In the genomic region with DNA sequence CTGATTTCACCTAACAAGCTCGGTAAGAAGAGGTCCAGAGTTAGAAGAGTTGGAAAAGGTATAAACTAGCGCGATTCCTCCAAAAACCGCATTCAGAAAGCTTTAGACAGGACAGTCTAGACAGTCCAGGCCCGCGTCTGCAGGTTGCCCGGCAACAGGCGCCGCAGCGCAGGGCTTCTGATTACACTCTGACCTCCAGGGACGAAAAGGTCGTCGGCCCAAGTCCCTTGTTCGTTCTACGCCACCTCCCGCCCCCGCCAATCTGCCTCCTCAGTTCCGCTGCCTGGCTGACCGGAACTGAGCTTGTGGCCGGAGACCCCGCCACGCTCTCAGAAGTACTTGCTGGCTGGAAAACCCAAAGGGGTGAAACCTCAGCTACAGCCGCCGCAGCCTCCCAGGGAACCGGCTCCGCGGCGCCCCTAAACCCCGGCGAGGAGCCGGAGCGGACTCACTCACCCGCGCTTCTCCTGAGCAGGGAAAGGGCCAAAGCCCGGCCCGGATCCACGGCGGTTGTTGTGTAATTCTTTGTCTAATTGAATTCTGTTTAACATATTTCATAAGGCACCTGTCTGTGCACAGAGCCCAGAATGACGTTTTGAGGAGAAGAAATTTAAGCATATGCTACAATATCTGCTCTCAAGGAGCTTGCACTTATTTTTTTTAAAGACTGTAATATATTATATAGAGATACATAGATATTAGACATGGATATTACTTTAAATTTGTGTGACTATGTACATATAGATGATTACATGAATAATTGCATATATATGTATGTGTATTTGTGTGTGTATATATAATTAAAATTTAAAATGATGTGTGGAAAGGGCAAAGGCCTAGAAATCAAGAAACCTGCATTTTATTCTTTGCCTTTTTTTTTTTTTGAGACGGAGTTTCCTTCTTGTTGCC, we compare ENCODE assay signal across 1 cellular context.
TF ChIP-seq lines count a peak whose summit lies in the region.

CAPS2 (minus strand) TSS at position 407 of the 909 bp plus-strand sequence. CDS start 3,826 bp downstream, outside the sequence.

TF ChIP-seq in HepG2, 621 proteins besides CTCF, POLR2A, EP300 and RAD21 (continued from another document and continues in another):
- TF ChIP-seq, protein P1, sequence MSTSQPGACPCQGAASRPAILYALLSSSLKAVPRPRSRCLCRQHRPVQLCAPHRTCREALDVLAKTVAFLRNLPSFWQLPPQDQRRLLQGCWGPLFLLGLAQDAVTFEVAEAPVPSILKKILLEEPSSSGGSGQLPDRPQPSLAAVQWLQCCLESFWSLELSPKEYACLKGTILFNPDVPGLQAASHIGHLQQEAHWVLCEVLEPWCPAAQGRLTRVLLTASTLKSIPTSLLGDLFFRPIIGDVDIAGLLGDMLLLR (CRISPR knock-in tag; IDR thresholded peaks at IDR 0.05), result no peak
- TF ChIP-seq, protein P2, sequence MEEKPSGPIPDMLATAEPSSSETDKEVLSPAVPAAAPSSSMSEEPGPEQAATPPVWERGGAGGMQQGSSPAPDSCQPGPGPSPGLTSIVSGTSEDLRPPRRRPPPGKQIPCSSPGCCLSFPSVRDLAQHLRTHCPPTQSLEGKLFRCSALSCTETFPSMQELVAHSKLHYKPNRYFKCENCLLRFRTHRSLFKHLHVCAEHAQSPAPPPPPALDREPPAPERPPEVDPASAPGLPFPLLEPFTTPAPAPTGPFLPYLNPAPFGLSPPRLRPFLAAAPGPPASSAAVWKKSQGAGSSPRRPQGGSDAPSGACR (CRISPR knock-in tag; IDR thresholded peaks at IDR 0.05), result no peak
- no peak for TF ChIP-seq MEIS2 (CRISPR knock-in tag; IDR thresholded peaks at IDR 0.05)
- peak; percentile 66; the same call in 1 of the 2 replicates for TF ChIP-seq ZBTB7B (CRISPR knock-in tag; IDR thresholded peaks at IDR 0.05)
- no peak for TF ChIP-seq ZNF7 (CRISPR knock-in tag; IDR thresholded peaks at IDR 0.05)
- TF ChIP-seq, protein P3, sequence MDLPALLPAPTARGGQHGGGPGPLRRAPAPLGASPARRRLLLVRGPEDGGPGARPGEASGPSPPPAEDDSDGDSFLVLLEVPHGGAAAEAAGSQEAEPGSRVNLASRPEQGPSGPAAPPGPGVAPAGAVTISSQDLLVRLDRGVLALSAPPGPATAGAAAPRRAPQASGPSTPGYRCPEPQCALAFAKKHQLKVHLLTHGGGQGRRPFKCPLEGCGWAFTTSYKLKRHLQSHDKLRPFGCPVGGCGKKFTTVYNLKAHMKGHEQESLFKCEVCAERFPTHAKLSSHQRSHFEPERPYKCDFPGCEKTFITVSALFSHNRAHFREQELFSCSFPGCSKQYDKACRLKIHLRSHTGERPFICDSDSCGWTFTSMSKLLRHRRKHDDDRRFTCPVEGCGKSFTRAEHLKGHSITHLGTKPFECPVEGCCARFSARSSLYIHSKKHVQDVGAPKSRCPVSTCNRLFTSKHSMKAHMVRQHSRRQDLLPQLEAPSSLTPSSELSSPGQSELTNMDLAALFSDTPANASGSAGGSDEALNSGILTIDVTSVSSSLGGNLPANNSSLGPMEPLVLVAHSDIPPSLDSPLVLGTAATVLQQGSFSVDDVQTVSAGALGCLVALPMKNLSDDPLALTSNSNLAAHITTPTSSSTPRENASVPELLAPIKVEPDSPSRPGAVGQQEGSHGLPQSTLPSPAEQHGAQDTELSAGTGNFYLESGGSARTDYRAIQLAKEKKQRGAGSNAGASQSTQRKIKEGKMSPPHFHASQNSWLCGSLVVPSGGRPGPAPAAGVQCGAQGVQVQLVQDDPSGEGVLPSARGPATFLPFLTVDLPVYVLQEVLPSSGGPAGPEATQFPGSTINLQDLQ (CRISPR knock-in tag; IDR thresholded peaks at IDR 0.05), result no peak
- TF ChIP-seq GATA4 (IDR thresholded peaks at IDR 0.05; ENCODE audit: borderline replicate concordance, low read depth), result no peak
- peak; percentile 68 for TF ChIP-seq ASH2L (IDR thresholded peaks at IDR 0.05; ENCODE audit: insufficient read length, low read depth, low read length)
- TF ChIP-seq ZFP36L1 (CRISPR knock-in tag; IDR thresholded peaks at IDR 0.05), result 0 out of 2 replicates have a peak, but pooled peaks have one; percentile 34
- TF ChIP-seq RFX5 (IDR thresholded peaks at IDR 0.05; ENCODE audit: low read depth, low read length), result no peak; the same call in 1 of the 2 replicates
- TF ChIP-seq ZNF850 (CRISPR knock-in tag; conservative IDR thresholded peaks at IDR 0.05), result no peak
- TF ChIP-seq, protein P4, sequence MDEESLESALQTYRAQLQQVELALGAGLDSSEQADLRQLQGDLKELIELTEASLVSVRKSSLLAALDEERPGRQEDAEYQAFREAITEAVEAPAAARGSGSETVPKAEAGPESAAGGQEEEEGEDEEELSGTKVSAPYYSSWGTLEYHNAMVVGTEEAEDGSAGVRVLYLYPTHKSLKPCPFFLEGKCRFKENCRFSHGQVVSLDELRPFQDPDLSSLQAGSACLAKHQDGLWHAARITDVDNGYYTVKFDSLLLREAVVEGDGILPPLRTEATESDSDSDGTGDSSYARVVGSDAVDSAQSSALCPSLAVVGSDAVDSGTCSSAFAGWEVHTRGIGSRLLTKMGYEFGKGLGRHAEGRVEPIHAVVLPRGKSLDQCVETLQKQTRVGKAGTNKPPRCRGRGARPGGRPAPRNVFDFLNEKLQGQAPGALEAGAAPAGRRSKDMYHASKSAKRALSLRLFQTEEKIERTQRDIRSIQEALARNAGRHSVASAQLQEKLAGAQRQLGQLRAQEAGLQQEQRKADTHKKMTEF (CRISPR knock-in tag; IDR thresholded peaks at IDR 0.05), result peak; percentile 88
- TF ChIP-seq, protein P5, sequence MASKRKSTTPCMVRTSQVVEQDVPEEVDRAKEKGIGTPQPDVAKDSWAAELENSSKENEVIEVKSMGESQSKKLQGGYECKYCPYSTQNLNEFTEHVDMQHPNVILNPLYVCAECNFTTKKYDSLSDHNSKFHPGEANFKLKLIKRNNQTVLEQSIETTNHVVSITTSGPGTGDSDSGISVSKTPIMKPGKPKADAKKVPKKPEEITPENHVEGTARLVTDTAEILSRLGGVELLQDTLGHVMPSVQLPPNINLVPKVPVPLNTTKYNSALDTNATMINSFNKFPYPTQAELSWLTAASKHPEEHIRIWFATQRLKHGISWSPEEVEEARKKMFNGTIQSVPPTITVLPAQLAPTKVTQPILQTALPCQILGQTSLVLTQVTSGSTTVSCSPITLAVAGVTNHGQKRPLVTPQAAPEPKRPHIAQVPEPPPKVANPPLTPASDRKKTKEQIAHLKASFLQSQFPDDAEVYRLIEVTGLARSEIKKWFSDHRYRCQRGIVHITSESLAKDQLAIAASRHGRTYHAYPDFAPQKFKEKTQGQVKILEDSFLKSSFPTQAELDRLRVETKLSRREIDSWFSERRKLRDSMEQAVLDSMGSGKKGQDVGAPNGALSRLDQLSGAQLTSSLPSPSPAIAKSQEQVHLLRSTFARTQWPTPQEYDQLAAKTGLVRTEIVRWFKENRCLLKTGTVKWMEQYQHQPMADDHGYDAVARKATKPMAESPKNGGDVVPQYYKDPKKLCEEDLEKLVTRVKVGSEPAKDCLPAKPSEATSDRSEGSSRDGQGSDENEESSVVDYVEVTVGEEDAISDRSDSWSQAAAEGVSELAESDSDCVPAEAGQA (IDR thresholded peaks at IDR 0.05; ENCODE audit: low read depth), result 0 out of 2 replicates have a peak, but pooled peaks have one; percentile 36
- TF ChIP-seq, protein P5 (CRISPR knock-in tag; IDR thresholded peaks at IDR 0.05; ENCODE audit: borderline replicate concordance), result no peak
- no peak for TF ChIP-seq RERE (CRISPR knock-in tag; IDR thresholded peaks at IDR 0.05; ENCODE audit: low read depth)
- TF ChIP-seq TFDP1 (CRISPR knock-in tag; IDR thresholded peaks at IDR 0.05; ENCODE audit: borderline replicate concordance), result peak; percentile 17; the same call in 1 of the 2 replicates
- TF ChIP-seq MED8 (CRISPR knock-in tag; IDR thresholded peaks at IDR 0.05; ENCODE audit: insufficient replicate concordance), result no peak
- 0 out of 2 replicates have a peak, but pooled peaks have one; percentile 42 for TF ChIP-seq ARID2 (CRISPR knock-in tag; IDR thresholded peaks at IDR 0.05; ENCODE audit: borderline replicate concordance)
- peak; percentile 73 for TF ChIP-seq CEBPB (IDR thresholded peaks at IDR 0.05; ENCODE audit: borderline replicate concordance, low read depth, low read length)
- no peak for TF ChIP-seq ZNF800 (CRISPR knock-in tag; IDR thresholded peaks at IDR 0.05)
- TF ChIP-seq TBL1XR1 (IDR thresholded peaks at IDR 0.05; ENCODE audit: borderline replicate concordance, low read length, partially characterized antibody), result no peak
- peak; percentile 25; the same call in 1 of the 2 replicates for TF ChIP-seq FOSL2 (CRISPR knock-in tag; IDR thresholded peaks at IDR 0.05)
- TF ChIP-seq, protein P6, sequence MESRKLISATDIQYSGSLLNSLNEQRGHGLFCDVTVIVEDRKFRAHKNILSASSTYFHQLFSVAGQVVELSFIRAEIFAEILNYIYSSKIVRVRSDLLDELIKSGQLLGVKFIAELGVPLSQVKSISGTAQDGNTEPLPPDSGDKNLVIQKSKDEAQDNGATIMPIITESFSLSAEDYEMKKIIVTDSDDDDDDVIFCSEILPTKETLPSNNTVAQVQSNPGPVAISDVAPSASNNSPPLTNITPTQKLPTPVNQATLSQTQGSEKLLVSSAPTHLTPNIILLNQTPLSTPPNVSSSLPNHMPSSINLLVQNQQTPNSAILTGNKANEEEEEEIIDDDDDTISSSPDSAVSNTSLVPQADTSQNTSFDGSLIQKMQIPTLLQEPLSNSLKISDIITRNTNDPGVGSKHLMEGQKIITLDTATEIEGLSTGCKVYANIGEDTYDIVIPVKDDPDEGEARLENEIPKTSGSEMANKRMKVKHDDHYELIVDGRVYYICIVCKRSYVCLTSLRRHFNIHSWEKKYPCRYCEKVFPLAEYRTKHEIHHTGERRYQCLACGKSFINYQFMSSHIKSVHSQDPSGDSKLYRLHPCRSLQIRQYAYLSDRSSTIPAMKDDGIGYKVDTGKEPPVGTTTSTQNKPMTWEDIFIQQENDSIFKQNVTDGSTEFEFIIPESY (CRISPR knock-in tag; IDR thresholded peaks at IDR 0.05), result no peak
- TF ChIP-seq ZNF3 (CRISPR knock-in tag; IDR thresholded peaks at IDR 0.05), result no peak
- 0 out of 2 replicates have a peak, but pooled peaks have one; percentile 61 for TF ChIP-seq ZNF354B (CRISPR knock-in tag; IDR thresholded peaks at IDR 0.05)
